In genomic region chr1:178960781-178961180, GRCh38 we compare ENCODE assay signal across 2 cellular contexts.
TF ChIP-seq lines count a peak whose summit lies in the region.

No MANE protein-coding gene starts in this region.

TF ChIP-seq in H1, 55 proteins besides CTCF, POLR2A, EP300 and RAD21 (continued from another document):
- TF ChIP-seq, protein P1, sequence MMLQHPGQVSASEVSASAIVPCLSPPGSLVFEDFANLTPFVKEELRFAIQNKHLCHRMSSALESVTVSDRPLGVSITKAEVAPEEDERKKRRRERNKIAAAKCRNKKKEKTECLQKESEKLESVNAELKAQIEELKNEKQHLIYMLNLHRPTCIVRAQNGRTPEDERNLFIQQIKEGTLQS (IDR thresholded peaks at IDR 0.05; ENCODE audit: insufficient read depth, low read depth, low read length) = no peak
- TF ChIP-seq, protein P2, sequence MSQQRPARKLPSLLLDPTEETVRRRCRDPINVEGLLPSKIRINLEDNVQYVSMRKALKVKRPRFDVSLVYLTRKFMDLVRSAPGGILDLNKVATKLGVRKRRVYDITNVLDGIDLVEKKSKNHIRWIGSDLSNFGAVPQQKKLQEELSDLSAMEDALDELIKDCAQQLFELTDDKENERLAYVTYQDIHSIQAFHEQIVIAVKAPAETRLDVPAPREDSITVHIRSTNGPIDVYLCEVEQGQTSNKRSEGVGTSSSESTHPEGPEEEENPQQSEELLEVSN (IDR thresholded peaks at IDR 0.05) = no peak
- TF ChIP-seq RXRA (IDR thresholded peaks at IDR 0.05; ENCODE audit: insufficient read depth, low read depth, low read length) (no peak), TAF7 (optimal IDR thresholded peaks at IDR 0.05; ENCODE audit: borderline replicate concordance, low read depth, low read length) (no peak), SIX5 (IDR thresholded peaks at IDR 0.05; ENCODE audit: low read depth, low read length) (no peak), HDAC6 (IDR thresholded peaks at IDR 0.05; ENCODE audit: low read depth, low read length) (no peak), HDAC2 (IDR thresholded peaks at IDR 0.05; ENCODE audit: borderline replicate concordance in 1 of 2, low read depth in 2 of 2, low read length in 2 of 2) (no peak), ASH2L (IDR thresholded peaks at IDR 0.05; ENCODE audit: low read length) (no peak), RNF2 (IDR thresholded peaks at IDR 0.05; ENCODE audit: borderline replicate concordance, low read depth, low read length, missing control alignments, poor library complexity, severe bottlenecking) (no peak), TAF1 (IDR thresholded peaks at IDR 0.05; ENCODE audit: low read depth, low read length) (no peak), SUZ12 (IDR thresholded peaks at IDR 0.05; ENCODE audit: low read length) (no peak), CEBPB (IDR thresholded peaks at IDR 0.05; ENCODE audit: low read depth, low read length) (no peak)

TF ChIP-seq in WTC11, 78 proteins besides CTCF, POLR2A, EP300 and RAD21 (continued from another document):
- TF ChIP-seq GTF2I (CRISPR knock-in tag; conservative IDR thresholded peaks at IDR 0.05) = no peak
- no peak for TF ChIP-seq TEAD4 (CRISPR knock-in tag; IDR thresholded peaks at IDR 0.05)
- TF ChIP-seq, protein P3, sequence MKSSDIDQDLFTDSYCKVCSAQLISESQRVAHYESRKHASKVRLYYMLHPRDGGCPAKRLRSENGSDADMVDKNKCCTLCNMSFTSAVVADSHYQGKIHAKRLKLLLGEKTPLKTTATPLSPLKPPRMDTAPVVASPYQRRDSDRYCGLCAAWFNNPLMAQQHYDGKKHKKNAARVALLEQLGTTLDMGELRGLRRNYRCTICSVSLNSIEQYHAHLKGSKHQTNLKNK (CRISPR knock-in tag; IDR thresholded peaks at IDR 0.05) = no peak
- TF ChIP-seq ZNF671 (CRISPR knock-in tag; IDR thresholded peaks at IDR 0.05) = no peak
- no peak for TF ChIP-seq ATF6 (CRISPR knock-in tag; IDR thresholded peaks at IDR 0.05)
- TF ChIP-seq TP53 (CRISPR knock-in tag; IDR thresholded peaks at IDR 0.05) = no peak
- TF ChIP-seq PREB (CRISPR knock-in tag; IDR thresholded peaks at IDR 0.05; ENCODE audit: borderline replicate concordance) = no peak
- no peak for TF ChIP-seq NR2C2 (CRISPR knock-in tag; IDR thresholded peaks at IDR 0.05)
